2 cellular contexts compared by ENCODE assay signal in genomic region chr17:1853698-1854097, GRCh38.
TF ChIP-seq lines count a peak whose summit lies in the region.

No MANE protein-coding gene starts in this region.

TF ChIP-seq in A549, 52 proteins besides CTCF, POLR2A, EP300 and RAD21:
- no peak for TF ChIP-seq KDM1A (IDR thresholded peaks at IDR 0.05; ENCODE audit: low read depth)
- TF ChIP-seq, protein P1, sequence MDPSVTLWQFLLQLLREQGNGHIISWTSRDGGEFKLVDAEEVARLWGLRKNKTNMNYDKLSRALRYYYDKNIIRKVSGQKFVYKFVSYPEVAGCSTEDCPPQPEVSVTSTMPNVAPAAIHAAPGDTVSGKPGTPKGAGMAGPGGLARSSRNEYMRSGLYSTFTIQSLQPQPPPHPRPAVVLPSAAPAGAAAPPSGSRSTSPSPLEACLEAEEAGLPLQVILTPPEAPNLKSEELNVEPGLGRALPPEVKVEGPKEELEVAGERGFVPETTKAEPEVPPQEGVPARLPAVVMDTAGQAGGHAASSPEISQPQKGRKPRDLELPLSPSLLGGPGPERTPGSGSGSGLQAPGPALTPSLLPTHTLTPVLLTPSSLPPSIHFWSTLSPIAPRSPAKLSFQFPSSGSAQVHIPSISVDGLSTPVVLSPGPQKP (IDR thresholded peaks at IDR 0.05; ENCODE audit: low read depth, low read length), result no peak
- TF ChIP-seq FOSB (CRISPR knock-in tag; IDR thresholded peaks at IDR 0.05), result no peak
- TF ChIP-seq HMGXB4 (CRISPR knock-in tag; IDR thresholded peaks at IDR 0.05; ENCODE audit: borderline replicate concordance), result no peak
- TF ChIP-seq ATOH8 (CRISPR knock-in tag; IDR thresholded peaks at IDR 0.05; ENCODE audit: low read depth), result no peak
- no peak for TF ChIP-seq FOXS1 (CRISPR knock-in tag; IDR thresholded peaks at IDR 0.05)
- TF ChIP-seq FOSL2 (IDR thresholded peaks at IDR 0.05), result no peak
- TF ChIP-seq FOSL2 (CRISPR knock-in tag; IDR thresholded peaks at IDR 0.05), result no peak
- TF ChIP-seq CHD2 (IDR thresholded peaks at IDR 0.05; ENCODE audit: low read length, partially characterized antibody), result no peak
- no peak for TF ChIP-seq MAZ (IDR thresholded peaks at IDR 0.05; ENCODE audit: borderline replicate concordance, low read depth, low read length)
- TF ChIP-seq CBX8 (IDR thresholded peaks at IDR 0.05), result no peak
- no peak for TF ChIP-seq KDM5A (IDR thresholded peaks at IDR 0.05)
- no peak for TF ChIP-seq RNF2 (IDR thresholded peaks at IDR 0.05; ENCODE audit: borderline replicate concordance, low read depth)
TF ChIP-seq in A549: peak in this region for 0.

TF ChIP-seq in HepG2, 621 proteins besides CTCF, POLR2A, EP300 and RAD21:
- TF ChIP-seq ZNF7 (CRISPR knock-in tag; IDR thresholded peaks at IDR 0.05) (peak; percentile 61; the same call in 1 of the 2 replicates), NFIB (CRISPR knock-in tag; IDR thresholded peaks at IDR 0.05; ENCODE audit: borderline replicate concordance) (no peak), ZNF609 (CRISPR knock-in tag; IDR thresholded peaks at IDR 0.05; ENCODE audit: borderline replicate concordance) (peak; percentile 15; the same call in 1 of the 2 replicates), PITX1 (CRISPR knock-in tag; IDR thresholded peaks at IDR 0.05) (peak; percentile 79; the same call in 1 of the 2 replicates), HHEX (CRISPR knock-in tag; IDR thresholded peaks at IDR 0.05) (0 out of 2 replicates have a peak, but pooled peaks have one; percentile 38), ZNF224 (CRISPR knock-in tag; IDR thresholded peaks at IDR 0.05) (no peak)
